In genomic region chr10:43824934-43825333, GRCh38 we compare ENCODE assay signal across 14 cellular contexts.
DNase-seq lines count a peak whose midpoint lies in the region; ATAC-seq, FAIRE-seq and TF ChIP-seq lines count a peak whose summit lies in the region.
"Had no signal": no experiment of that assay in that cellular context is flagged by ENCODE, and none has a peak within 500 bp of the region (broad histone marks: within the 10 kb centered on the region; RNA-seq: fewer than 3 reads in every experiment).

No MANE protein-coding gene starts in this region.

- peaks cover 17% of the 10 kb centered on the region for H3F3A ChIP-seq in GM23248 (ENCODE audit: insufficient read depth)

- no peak overlapping the region for H2BK12ac ChIP-seq in H1 (ENCODE audit: low read depth, low read length)

- no peak overlapping the region for H2BK15ac ChIP-seq in H1 (ENCODE audit: low read length)

- H3K79me1 ChIP-seq in H1 (ENCODE audit: low read depth, low read length) = no peaks in the 10 kb centered on the region

- H3K27me3 ChIP-seq in GM23248 (replicated peaks; ENCODE audit: insufficient read depth) = no peaks in the 10 kb centered on the region
- H3K27me3 ChIP-seq in H1 (replicated peaks in 1 of 4; ENCODE audit: control insufficient read depth in 3 of 4, extremely low read depth in 1 of 4, insufficient read depth in 3 of 4, low read length in 3 of 4) = no peaks in the 10 kb centered on the region
- H3K27me3 ChIP-seq: SJCRH30 had no signal

- in situ Hi-C loops in GM23248 (cut with MboI) = no loop called here

- H3K4me1 ChIP-seq in GM23248 (ENCODE audit: insufficient read depth) = peaks cover 47% of the 10 kb centered on the region
- H3K4me1 ChIP-seq in H1 (replicated peaks in 1 of 4; ENCODE audit: control insufficient read depth in 3 of 4, insufficient read depth in 4 of 4, low read length in 3 of 4) = no peaks in the 10 kb centered on the region
- H3K4me1 ChIP-seq: SJCRH30 had no signal

- no peak for ATAC-seq in stimulated activated naive B cell treated with anti-CD40 and anti-IgM and Interleukin-4, amounts not matched to agents 10 μg/mL and 1 μg/mL and 100 μg/mL, for 72 hours (replicated peaks)
- no peak for ATAC-seq in GM18858 (IDR thresholded peaks at IDR 0.05; ENCODE audit: unreplicated experiment)
- ATAC-seq in GM19023 (IDR thresholded peaks at IDR 0.05; ENCODE audit: unreplicated experiment) = no peak
- ATAC-seq: stimulated activated effector memory CD8-positive, alpha-beta T cell treated with anti-CD3 and anti-CD28 coated beads, Interleukin-12 subunit alpha, Interleukin-12 subunit beta, amount 100 ng/mL, for 72 hours had no signal

- H3K27me3 Mint-ChIP-seq in stimulated activated naive B cell treated with anti-CD40 and anti-IgM and Interleukin-4, amounts not matched to agents 10 μg/mL and 1 μg/mL and 100 μg/mL, for 72 hours = peaks cover 0 to 7% of the 10 kb centered on the region in 2 donors
- H3K27me3 Mint-ChIP-seq: dendritic cell treated with granulocyte-macrophage colony-stimulating factor and Interleukin-4, amounts not matched to agents 40 ng/mL and 50 ng/mL, for 4 days had no signal

- no peaks in the 10 kb centered on the region for H3K36me3 Mint-ChIP-seq in stimulated activated naive B cell treated with anti-CD40 and anti-IgM and Interleukin-4, amounts not matched to agents 10 μg/mL and 1 μg/mL and 100 μg/mL, for 72 hours
- H3K36me3 Mint-ChIP-seq: naive B cell; stimulated activated effector memory CD8-positive, alpha-beta T cell treated with anti-CD3 and anti-CD28 coated beads, Interleukin-12 subunit alpha, Interleukin-12 subunit beta, amount 100 ng/mL, for 72 hours had no signal

- TF ChIP-seq POLR2A in H1 (IDR thresholded peaks at IDR 0.05; ENCODE audit: control extremely low read depth in 1 of 2, low read depth in 2 of 2, low read length in 2 of 2) = no peak

- no peak for TF ChIP-seq EP300 in H1 (IDR thresholded peaks at IDR 0.05; ENCODE audit: borderline replicate concordance in 1 of 2, low read depth in 2 of 2, low read length in 2 of 2)

- H3K4me3 ChIP-seq in GM23248 = no peak overlapping the region
- no peak overlapping the region for H3K4me3 ChIP-seq in H1 (ENCODE audit: extremely low read depth in 1 of 4, insufficient read depth in 2 of 4, low read depth in 3 of 4, low read length in 4 of 4)
- H3K4me3 ChIP-seq in skin epidermis = no peak overlapping the region
- H3K4me3 ChIP-seq: SJCRH30 had no signal

- POLR2A ChIA-PET in H1 (lab: Charles Lee; ENCODE audit: partially characterized antibody) = no interaction called here

- H3K27ac Mint-ChIP-seq in stimulated activated naive B cell treated with anti-CD40 and anti-IgM and Interleukin-4, amounts not matched to agents 10 μg/mL and 1 μg/mL and 100 μg/mL, for 72 hours = no peak overlapping the region
- H3K27ac Mint-ChIP-seq: dendritic cell treated with granulocyte-macrophage colony-stimulating factor and Interleukin-4, amounts not matched to agents 40 ng/mL and 50 ng/mL, for 4 days; stimulated activated effector memory CD8-positive, alpha-beta T cell treated with anti-CD3 and anti-CD28 coated beads, Interleukin-12 subunit alpha, Interleukin-12 subunit beta, amount 100 ng/mL, for 72 hours had no signal

- H3K9me2 ChIP-seq in GM23248 (ENCODE audit: insufficient read depth) = no peaks in the 10 kb centered on the region

- H2AFZ ChIP-seq in GM23248 (peak overlapping the region; percentile 33), H1 (ENCODE audit: low read length) (peak overlapping the region; percentile 3; the same call in 1 of the 2 replicates)

- no peaks in the 10 kb centered on the region for H4K20me1 ChIP-seq in GM23248 (ENCODE audit: insufficient read depth)
- H4K20me1 ChIP-seq in H1 (replicated peaks in 1 of 2; ENCODE audit: control insufficient read depth in 1 of 2, insufficient read depth in 2 of 2, low read length in 2 of 2) = no peaks in the 10 kb centered on the region

- H3K79me2 ChIP-seq in GM23248 (ENCODE audit: insufficient read depth) (no peaks in the 10 kb centered on the region), H1 (ENCODE audit: control insufficient read depth in 1 of 2, insufficient read depth in 2 of 2, low read length in 2 of 2) (no peaks in the 10 kb centered on the region)

- TF ChIP-seq CTCF in H1 (IDR thresholded peaks at IDR 0.05; ENCODE audit: control extremely low read depth in 1 of 3, insufficient read depth in 1 of 3, low read depth in 1 of 3, low read length in 3 of 3) = no peak

- H4K8ac ChIP-seq in H1 (ENCODE audit: extremely low read depth, insufficient read depth, low read length) = no peak overlapping the region

- H3K14ac ChIP-seq in H1 (ENCODE audit: insufficient read length) = no peak overlapping the region

- H3K23ac ChIP-seq in H1 (ENCODE audit: insufficient read length) = no peak overlapping the region

- H3K56ac ChIP-seq in H1 (replicated peaks; ENCODE audit: insufficient read length, low read depth, low read length) = no peak overlapping the region

- no peak overlapping the region for H2BK20ac ChIP-seq in H1 (ENCODE audit: low read length)

- no peak overlapping the region for H2BK120ac ChIP-seq in H1 (replicated peaks; ENCODE audit: low read depth, low read length)

- TF ChIP-seq RAD21 in H1 (IDR thresholded peaks at IDR 0.05 in 1 of 2, conservative IDR thresholded peaks at IDR 0.05 in 1 of 2; ENCODE audit: low read depth in 2 of 2, low read length in 2 of 2) = no peak

- peak overlapping the region; percentile 59 for H3K4me2 ChIP-seq in GM23248 (ENCODE audit: unreplicated experiment)
- H3K4me2 ChIP-seq in H1 (ENCODE audit: insufficient read depth in 1 of 2, low read depth in 2 of 2, low read length in 2 of 2) = no peak overlapping the region

- no peak overlapping the region for H2AK5ac ChIP-seq in H1 (ENCODE audit: low read depth, low read length)

- no peaks in the 10 kb centered on the region for H3K9me3 Mint-ChIP-seq in stimulated activated naive B cell treated with anti-CD40 and anti-IgM and Interleukin-4, amounts not matched to agents 10 μg/mL and 1 μg/mL and 100 μg/mL, for 72 hours
- H3K9me3 Mint-ChIP-seq: dendritic cell treated with granulocyte-macrophage colony-stimulating factor and Interleukin-4, amounts not matched to agents 40 ng/mL and 50 ng/mL, for 4 days; stimulated activated effector memory CD8-positive, alpha-beta T cell treated with anti-CD3 and anti-CD28 coated beads, Interleukin-12 subunit alpha, Interleukin-12 subunit beta, amount 100 ng/mL, for 72 hours had no signal

- CTCF ChIA-PET in H1 (lab: Charles Lee; ENCODE audit: partially characterized antibody) = interaction anchor here (1.0 to 1.1 kb wide), 3 partner anchors 19 to 139 kb away, joined by 3 read pairs; no protein-coding TSS in a partner anchor

- FAIRE-seq in H1 (lab: Jason Lieb, UNC) = no peak

- DNase-seq in GM23248 (peak; percentile 82), H1 (ENCODE audit: low read depth in 1 of 2, low spot score in 2 of 2) (no peak), kidney tubule cell (ENCODE audit: low spot score) (peak; percentile 6), retina (no peak)
- no peak for DNase-seq in stimulated activated naive B cell treated with anti-CD40 and anti-IgM and Interleukin-4, amounts not matched to agents 10 μg/mL and 1 μg/mL and 100 μg/mL, for 72 hours
- DNase-seq: activated effector memory CD4-positive, alpha-beta T cell treated with Interleukin-2 at 50 U/mL for 16 hours; naive B cell; NCI-H774; SJCRH30 had no signal

- H3K9ac ChIP-seq in GM23248 (peak overlapping the region; percentile 31), H1 (replicated peaks in 1 of 4; ENCODE audit: extremely low read depth in 1 of 4, low read depth in 3 of 4, low read length in 3 of 4) (no peak overlapping the region)

- no peaks in the 10 kb centered on the region for H3K23me2 ChIP-seq in H1 (ENCODE audit: low read depth, low read length)

- H3K27ac ChIP-seq in GM23248 (peak overlapping the region; percentile 65), H1 (ENCODE audit: low read depth, low read length) (no peak overlapping the region), skin epidermis (peak overlapping the region in 13 of 21 experiments; percentile 15 to 73 (median 60))
- H3K27ac ChIP-seq: SJCRH30 had no signal

- no peak overlapping the region for H3K4me3 Mint-ChIP-seq in stimulated activated naive B cell treated with anti-CD40 and anti-IgM and Interleukin-4, amounts not matched to agents 10 μg/mL and 1 μg/mL and 100 μg/mL, for 72 hours
- H3K4me3 Mint-ChIP-seq: dendritic cell treated with granulocyte-macrophage colony-stimulating factor and Interleukin-4, amounts not matched to agents 40 ng/mL and 50 ng/mL, for 4 days; naive B cell; stimulated activated effector memory CD8-positive, alpha-beta T cell treated with anti-CD3 and anti-CD28 coated beads, Interleukin-12 subunit alpha, Interleukin-12 subunit beta, amount 100 ng/mL, for 72 hours had no signal

- no peak overlapping the region for H3K4ac ChIP-seq in H1 (replicated peaks; ENCODE audit: insufficient read length, low read depth, low read length)

- H3K4me1 Mint-ChIP-seq in stimulated activated naive B cell treated with anti-CD40 and anti-IgM and Interleukin-4, amounts not matched to agents 10 μg/mL and 1 μg/mL and 100 μg/mL, for 72 hours = no peaks in the 10 kb centered on the region
- H3K4me1 Mint-ChIP-seq: naive B cell had no signal

- H3K18ac ChIP-seq in H1 (ENCODE audit: extremely low read depth, low read length) = no peak overlapping the region

- no peaks in the 10 kb centered on the region for H3K36me3 ChIP-seq in GM23248 (ENCODE audit: low read depth)
- no peaks in the 10 kb centered on the region for H3K36me3 ChIP-seq in H1 (ENCODE audit: control insufficient read depth in 2 of 4, insufficient read depth in 4 of 4, low read length in 3 of 4)
- H3K36me3 ChIP-seq: SJCRH30 had no signal

- no peak overlapping the region for H4K5ac ChIP-seq in H1 (ENCODE audit: insufficient read length, low read depth, low read length)

- H3K9me3 ChIP-seq in GM23248 (ENCODE audit: low read depth) (no peaks in the 10 kb centered on the region), H1 (ENCODE audit: insufficient read depth in 2 of 2, low read depth in 1 of 2, low read length in 1 of 2) (no peaks in the 10 kb centered on the region; a peak in 1 of 4 replicates)
- H3K9me3 ChIP-seq: SJCRH30 had no signal

- no peak overlapping the region for H4K91ac ChIP-seq in H1 (replicated peaks; ENCODE audit: insufficient read length, low read length)

- WGBS in GM23248 (ENCODE audit: low coverage in 1 of 2, low lambda C conversion rate in 2 of 2, missing lambda C conversion rate in 2 of 2), 2 experiments = 39 to 40% methylated on average over 7 of the region's 7 CpGs
- WGBS in H1 (ENCODE audit: extremely low coverage in 1 of 2, insufficient coverage in 1 of 2, insufficient read length in 1 of 2, insufficient replicate concordance in 2 of 2, low coverage in 1 of 2, low lambda C conversion rate in 2 of 2, missing lambda C conversion rate in 1 of 2), 2 experiments = 87% methylated on average over 7 of the region's 7 CpGs; no CpG with 5 or more reads in 1 of the 2 experiments

- H2BK5ac ChIP-seq in H1 (ENCODE audit: low read depth, low read length) = no peak overlapping the region

TF ChIP-seq in H1, 55 proteins besides CTCF, POLR2A, EP300 and RAD21 (continues in another document):
- TF ChIP-seq RNF2 (IDR thresholded peaks at IDR 0.05; ENCODE audit: borderline replicate concordance, low read depth, low read length, missing control alignments, poor library complexity, severe bottlenecking) (no peak), SRF (IDR thresholded peaks at IDR 0.05; ENCODE audit: low read depth, low read length) (no peak), TCF12 (IDR thresholded peaks at IDR 0.05; ENCODE audit: low read depth, low read length) (no peak), SP4 (IDR thresholded peaks at IDR 0.05; ENCODE audit: low read length) (no peak)

Comparison
In these comparisons a context has a peak if more than half of its experiments do, and no peak if none do; other contexts are left out.
1. DNase-seq: peak in GM23248 (single experiment) and kidney tubule cell (single experiment); none in H1 (0 of 2), stimulated activated naive B cell treated with anti-CD40 and anti-IgM and Interleukin-4, amounts not matched to agents 10 μg/mL and 1 μg/mL and 100 μg/mL, for 72 hours (single experiment) and retina (single experiment).